ENCODE assay signal across 21 cellular contexts in genomic region chr7:133570321-133570720, GRCh38.
"Had no signal": no experiment of that assay in that cellular context is flagged by ENCODE, and none has a peak within 500 bp of the region (broad histone marks: within the 10 kb centered on the region; RNA-seq: fewer than 3 reads in every experiment).

No MANE protein-coding gene starts in this region.

- H3K4me3 Mint-ChIP-seq: activated naive CD8-positive, alpha-beta T cell; activated T-helper 1 cell treated with anti-CD3 and anti-CD28 coated beads, Interleukin-12 subunit alpha, Interleukin-12 subunit beta, Interleukin-2, Interleukin-4 antibody, amounts not matched to agents 30 ng/mL and 10 ng/mL and 1 ng/mL, durations not matched to agents 14 hours and 24 hours and 36 hours; central memory CD8-positive, alpha-beta T cell; naive thymus-derived CD4-positive, alpha-beta T cell; neural progenitor cell; type B pancreatic cell had no signal

- H3K27me3 ChIP-seq: neural progenitor cell, stomach, testis had no signal

- DNase-seq: activated CD4-positive, alpha-beta T cell treated with anti-CD3 and anti-CD28 coated beads, Interleukin-2, amount 50 U/mL, for 48 hours; activated gamma-delta T cell treated with Interleukin-2 at 50 U/mL for 16 hours; activated T-cell treated with anti-CD3 and anti-CD28 coated beads for 4 hours; amygdala; effector CD4-positive, alpha-beta T cell; foreskin fibroblast; mesenchymal stem cell; mucosa of descending colon; naive thymus-derived CD4-positive, alpha-beta T cell; psoas muscle; right cardiac atrium; stimulated activated CD4-positive, alpha-beta T cell treated with anti-CD3 and anti-CD28 coated beads, Interleukin-2, amount 100 ng/mL, for 48 hours; stomach; testis; WERI-Rb-1 had no signal

- H3K36me3 ChIP-seq: neural progenitor cell, stomach, WERI-Rb-1 had no signal

- H3K27ac ChIP-seq: neural progenitor cell, psoas muscle, skin epidermis, stomach, testis, WERI-Rb-1 had no signal

- H3K9me3 ChIP-seq: mucosa of descending colon, psoas muscle, testis had no signal

- H3K4me1 Mint-ChIP-seq: neural progenitor cell had no signal

- H3K27ac Mint-ChIP-seq: activated naive CD8-positive, alpha-beta T cell; activated T-helper 1 cell treated with anti-CD3 and anti-CD28 coated beads, Interleukin-12 subunit alpha, Interleukin-12 subunit beta, Interleukin-2, Interleukin-4 antibody, amounts not matched to agents 30 ng/mL and 10 ng/mL and 1 ng/mL, durations not matched to agents 14 hours and 24 hours and 36 hours; naive thymus-derived CD4-positive, alpha-beta T cell; neural progenitor cell; type B pancreatic cell had no signal

- H3K36me3 Mint-ChIP-seq: neural progenitor cell, type B pancreatic cell had no signal

- H3K4me3 ChIP-seq: mucosa of descending colon, neural progenitor cell, psoas muscle, skin epidermis, stomach, testis had no signal

- H3K4me1 ChIP-seq: neural progenitor cell, psoas muscle, testis had no signal

- H3K9me3 Mint-ChIP-seq: activated T-helper 1 cell treated with anti-CD3 and anti-CD28 coated beads, Interleukin-12 subunit alpha, Interleukin-12 subunit beta, Interleukin-2, Interleukin-4 antibody, amounts not matched to agents 30 ng/mL and 10 ng/mL and 1 ng/mL, durations not matched to agents 14 hours and 24 hours and 36 hours; central memory CD8-positive, alpha-beta T cell; neural progenitor cell; type B pancreatic cell had no signal

- ATAC-seq: mucosa of descending colon; naive thymus-derived CD4-positive, alpha-beta T cell; right cardiac atrium had no signal

- H3K27me3 Mint-ChIP-seq: activated naive CD8-positive, alpha-beta T cell; central memory CD8-positive, alpha-beta T cell; naive thymus-derived CD4-positive, alpha-beta T cell; type B pancreatic cell had no signal
